Comparison of ENCODE assay signal across 11 cellular contexts in genomic region chr10:77179015-77179695, GRCh38.
DNase-seq lines count a peak whose midpoint lies in the region; ATAC-seq and TF ChIP-seq lines count a peak whose summit lies in the region.
"Had no signal": no experiment of that assay in that cellular context is flagged by ENCODE, and none has a peak within 500 bp of the region (broad histone marks: within the 10 kb centered on the region; RNA-seq: fewer than 3 reads in every experiment).

No MANE protein-coding gene starts in this region.

- CTCF ChIA-PET in PC-9 (lab: Charles Lee) = interaction anchor here (1.3 kb wide), 1 partner anchor 13 kb away, joined by 3 read pairs; no protein-coding TSS in a partner anchor

- TF ChIP-seq CTCF in AG10803 (conservative IDR thresholded peaks at IDR 0.05; ENCODE audit: low read length) (no peak), PC-9 (conservative IDR thresholded peaks at IDR 0.05) (no peak), esophagus muscularis mucosa (IDR thresholded peaks at IDR 0.05) (no peak), osteoblast (IDR thresholded peaks at IDR 0.05; ENCODE audit: extremely low read depth, low read depth, low read length) (no peak)

- H3F3A ChIP-seq in PC-9 (ENCODE audit: insufficient read depth, low read depth) = no peaks in the 10 kb centered on the region

- H3K79me2 ChIP-seq in PC-9 (ENCODE audit: low read depth) = no peaks in the 10 kb centered on the region
- H3K79me2 ChIP-seq in osteoblast (ENCODE audit: insufficient read depth, low read length) = no peaks in the 10 kb centered on the region

- H3K9me2 ChIP-seq in PC-9 (ENCODE audit: insufficient read depth) = no peaks in the 10 kb centered on the region

- H3K4me2 ChIP-seq in PC-9 (0 out of 2 replicates have a peak overlapping the region, but pooled peaks have one; percentile 8), osteoblast (ENCODE audit: insufficient read depth, low read length) (peak overlapping the region; percentile 46)

- no peak overlapping the region for H3K27ac ChIP-seq in PC-9
- H3K27ac ChIP-seq in esophagus muscularis mucosa (replicated peaks in 1 of 4) = peak overlapping the region; percentile 60 to 71 (median 66)
- H3K27ac ChIP-seq in osteoblast (ENCODE audit: low read depth, low read length) = peak overlapping the region; percentile 79
- H3K27ac ChIP-seq: SK-N-MC had no signal

- POLR2A ChIA-PET in PC-9 (lab: Charles Lee; ENCODE audit: unreplicated experiment) = interaction anchor here (0.6 kb wide), 3 partner anchors 404 to 578 kb away, joined by 3 to 6 read pairs (median 3); no protein-coding TSS in a partner anchor

- 64% methylated on average over 12 of the region's 12 CpGs for WGBS in esophagus muscularis mucosa

- no TSS peak for BruUV-seq in PC-9 (replicated peaks; lab: Mats Ljungman, UMichigan)

- intact Hi-C loops in PC-9 (cut with micrococcal nuclease; ENCODE audit: unreplicated experiment) (loop anchor here (1.0 to 10.0 kb wide), 3 partner anchors 76 to 336 kb away; no protein-coding TSS in a partner anchor), esophagus muscularis mucosa (cut with DNase I) (loop anchor here (10.0 kb wide), 1 partner anchor 316 kb away; no protein-coding TSS in a partner anchor)

- H3K36me3 ChIP-seq in PC-9 (ENCODE audit: low read depth) (no peaks in the 10 kb centered on the region), esophagus muscularis mucosa (no peaks in the 10 kb centered on the region), osteoblast (ENCODE audit: insufficient read depth, low read length) (no peaks in the 10 kb centered on the region)

- ATAC-seq in GM18520 (IDR thresholded peaks at IDR 0.05; ENCODE audit: unreplicated experiment) (no peak), GM21786 (IDR thresholded peaks at IDR 0.05; ENCODE audit: unreplicated experiment) (no peak), HG03432 (IDR thresholded peaks at IDR 0.05; ENCODE audit: unreplicated experiment) (no peak)

- H3K4me1 ChIP-seq in PC-9 (replicated peaks; ENCODE audit: insufficient read depth) = peaks cover 14% of the 10 kb centered on the region
- peaks cover 17 to 55% (median 43%) of the 10 kb centered on the region in 4 donors for H3K4me1 ChIP-seq in esophagus muscularis mucosa
- peaks cover 21% of the 10 kb centered on the region for H3K4me1 ChIP-seq in osteoblast (ENCODE audit: insufficient read depth, low read length)

- H3K4me3 ChIP-seq in AG10803 (ENCODE audit: low read length) (no peak overlapping the region), PC-9 (no peak overlapping the region), esophagus muscularis mucosa (no peak overlapping the region), osteoblast (ENCODE audit: insufficient read depth, low read length) (no peak overlapping the region)
- H3K4me3 ChIP-seq: SK-N-MC had no signal

- DNase-seq in AG10803 (ENCODE audit: low read depth) (peak; percentile 91), PC-9 (peak; percentile 45 to 49), esophagus muscularis mucosa (ENCODE audit: extremely low spot score) (no peak), osteoblast (ENCODE audit: insufficient read length, low spot score, missing footprints) (peak; percentile 72), NCI-H187 (lab: John Stamatoyannopoulos, UW) (no peak)
- DNase-seq: activated naive CD4-positive, alpha-beta T cell; DND-41 had no signal

- no peak for TF ChIP-seq POLR2A in esophagus muscularis mucosa (IDR thresholded peaks at IDR 0.05; ENCODE audit: low read depth)

- H3K9me3 ChIP-seq in PC-9 (ENCODE audit: insufficient read depth, low read depth) (no peaks in the 10 kb centered on the region), esophagus muscularis mucosa (no peaks in the 10 kb centered on the region), osteoblast (ENCODE audit: low read depth, low read length) (no peaks in the 10 kb centered on the region)

- no peak for TF ChIP-seq EP300 in esophagus muscularis mucosa (IDR thresholded peaks at IDR 0.05)

- H3K27me3 ChIP-seq in PC-9 (ENCODE audit: insufficient read depth, low read depth) (no peaks in the 10 kb centered on the region), esophagus muscularis mucosa (no peaks in the 10 kb centered on the region), osteoblast (ENCODE audit: insufficient read depth, low read length) (no peaks in the 10 kb centered on the region)

- H2AFZ ChIP-seq in PC-9 (no peak overlapping the region), osteoblast (ENCODE audit: low read length) (peak overlapping the region; percentile 75)

- no peaks in the 10 kb centered on the region for H4K20me1 ChIP-seq in PC-9 (ENCODE audit: insufficient read depth)
- H4K20me1 ChIP-seq in osteoblast (ENCODE audit: insufficient read depth, low read length) = no peaks in the 10 kb centered on the region

Comparison
In these comparisons a context has a peak if more than half of its experiments do, and no peak if none do; other contexts are left out.
1. DNase-seq: peak in AG10803 (single experiment), PC-9 (2 of 2) and osteoblast (single experiment); none in esophagus muscularis mucosa (single experiment) and NCI-H187 (0 of 2).